ENCODE assay signal across 6 cellular contexts in genomic region chr7:36078816-36079360, GRCh38.
"Had no signal": no experiment of that assay in that cellular context is flagged by ENCODE, and none has a peak within 500 bp of the region (broad histone marks: within the 10 kb centered on the region; RNA-seq: fewer than 3 reads in every experiment).

No MANE protein-coding gene starts in this region.

- H3K36me3 ChIP-seq: HAP-1 had no signal

- H3K4me3 Mint-ChIP-seq: HFFc6 had no signal

- H3K9me3 Mint-ChIP-seq: HFFc6 had no signal

- H3K4me1 ChIP-seq: HAP-1 had no signal

- H3K27ac Mint-ChIP-seq: HFFc6 had no signal

- H3K9ac ChIP-seq: GM23248 had no signal

- H3K9me3 ChIP-seq: HAP-1 had no signal

- H3K4me3 ChIP-seq: GM23248, HAP-1 had no signal

- H3K27ac ChIP-seq: GM23248 had no signal

- H2AFZ ChIP-seq: GM23248 had no signal

- DNase-seq: GOT3, H7, HFFc6, IMR-90 had no signal
